In genomic region chr5:97979740-97980139, GRCh38 we compare ENCODE assay signal across 21 cellular contexts.
DNase-seq lines count a peak whose midpoint lies in the region; ATAC-seq and TF ChIP-seq lines count a peak whose summit lies in the region.
"Had no signal": no experiment of that assay in that cellular context is flagged by ENCODE, and none has a peak within 500 bp of the region (broad histone marks: within the 10 kb centered on the region; RNA-seq: fewer than 3 reads in every experiment).

No MANE protein-coding gene starts in this region.

- ATAC-seq in Right ventricle myocardium superior (ENCODE audit: poor library complexity) (no peak), HG03139 (IDR thresholded peaks at IDR 0.05; ENCODE audit: unreplicated experiment) (no peak)
- ATAC-seq: mucosa of descending colon had no signal

- H3K4me1 ChIP-seq in right atrium auricular region: no peaks in the 10 kb centered on the region
- H3K4me1 ChIP-seq: HAP-1, pancreas, spleen, thyroid gland had no signal

- H3K27ac ChIP-seq in right atrium auricular region: no peak overlapping the region
- H3K27ac ChIP-seq: pancreas, RWPE1, spleen, thyroid gland had no signal

- no peak overlapping the region for H3K4me3 ChIP-seq in right atrium auricular region
- H3K4me3 ChIP-seq: HAP-1, mucosa of descending colon, pancreas, spleen, thyroid gland had no signal

- peak; percentile 59 for DNase-seq in Right ventricle myocardium superior
- DNase-seq in right atrium auricular region (ENCODE audit: low spot score): no peak
- DNase-seq in fibroblast of peridontal ligament (ENCODE audit: extremely low read depth): peak; percentile 76
- DNase-seq in myocyte (ENCODE audit: low read depth): peak; percentile 68
- no peak for DNase-seq in SHP77 treated with DMSO at 0.1 percent for 48 hours (lab: John Stamatoyannopoulos, UW)
- DNase-seq in HT-29 (ENCODE audit: low spot score): no peak
- DNase-seq in GM19238 (ENCODE audit: insufficient read length, low spot score): no peak
- DNase-seq: activated CD4-positive, alpha-beta T cell treated with anti-CD3 and anti-CD28 coated beads, Interleukin-2, amount 50 U/mL, for 4 hours; activated naive CD4-positive, alpha-beta T cell treated with Interleukin-2 at 50 U/mL for 16 hours; CD4-positive, alpha-beta memory T cell; DMS79; hippocampal formation; mucosa of descending colon; NCI-H1417 treated with DMSO at 0.1 percent for 48 hours; NCI-H345; spleen; thyroid gland had no signal

- no peaks in the 10 kb centered on the region for H3K9me3 ChIP-seq in right atrium auricular region
- H3K9me3 ChIP-seq: HAP-1, mucosa of descending colon, pancreas, spleen, thyroid gland had no signal

- no peak for TF ChIP-seq CTCF in right atrium auricular region (IDR thresholded peaks at IDR 0.05)

- no peaks in the 10 kb centered on the region for H3K36me3 ChIP-seq in right atrium auricular region
- H3K36me3 ChIP-seq: HAP-1, pancreas, spleen, thyroid gland had no signal

- H3K27me3 ChIP-seq in right atrium auricular region: no peaks in the 10 kb centered on the region
- H3K27me3 ChIP-seq: pancreas, spleen, thyroid gland had no signal

- intact Hi-C loops in Right ventricle myocardium superior (cut with DNase I): no loop called here

Comparison
In these comparisons a context has a peak if more than half of its experiments do, and no peak if none do; other contexts are left out.
1. DNase-seq: peak in Right ventricle myocardium superior (single experiment), fibroblast of peridontal ligament (single experiment) and myocyte (single experiment); none in right atrium auricular region (single experiment), SHP77 treated with DMSO at 0.1 percent for 48 hours (single experiment), HT-29 (single experiment) and GM19238 (single experiment).